In genomic region chr18:42814184-42814583, GRCh38 we compare ENCODE assay signal across 20 cellular contexts.
A peak's percentile ranks its signal among the peaks of the same experiment; 100 is the strongest.
DNase-seq lines count a peak whose midpoint lies in the region; ATAC-seq and TF ChIP-seq lines count a peak whose summit lies in the region.
"Had no signal": no experiment of that assay in that cellular context is flagged by ENCODE, and none has a peak within 500 bp of the region (broad histone marks: within the 10 kb centered on the region; RNA-seq: fewer than 3 reads in every experiment).

No MANE protein-coding gene starts in this region.

- no peaks in the 10 kb centered on the region for H3K27me3 Mint-ChIP-seq in neural crest cell (ENCODE audit: low read depth)
- no peaks in the 10 kb centered on the region for H3K27me3 Mint-ChIP-seq in activated CD8-positive, alpha-beta T cell treated with anti-CD3 and anti-CD28 coated beads for 36 hours
- H3K27me3 Mint-ChIP-seq: B cell; CD4-positive, alpha-beta T cell; CD8-positive, alpha-beta memory T cell had no signal

- in situ Hi-C loops in ACHN (cut with HindIII; ENCODE audit: low pct_ligation_motif_present, low pct_unique_long_range_greater_than_20kb, low sequenced_read_pairs) = no loop called here

- no peak overlapping the region for H3K4me3 Mint-ChIP-seq in neural crest cell
- no peak overlapping the region for H3K4me3 Mint-ChIP-seq in activated CD8-positive, alpha-beta T cell treated with anti-CD3 and anti-CD28 coated beads for 36 hours
- H3K4me3 Mint-ChIP-seq: B cell; CD14-positive monocyte; CD4-positive, alpha-beta T cell; CD8-positive, alpha-beta memory T cell had no signal

- no peak overlapping the region for H3K4me3 ChIP-seq in upper lobe of right lung
- H3K4me3 ChIP-seq: BLaER1 treated with 17β-estradiol and CSF1 and Interleukin-3, amounts not matched to agents 10 nM and 100 nM had no signal

- H3K36me3 ChIP-seq in upper lobe of right lung = no peaks in the 10 kb centered on the region
- H3K36me3 ChIP-seq: BLaER1 treated with 17β-estradiol and CSF1 and Interleukin-3, amounts not matched to agents 10 nM and 100 nM had no signal

- H3K9me3 ChIP-seq in upper lobe of right lung = no peaks in the 10 kb centered on the region
- H3K9me3 ChIP-seq: BLaER1 treated with 17β-estradiol and CSF1 and Interleukin-3, amounts not matched to agents 10 nM and 100 nM had no signal

- H3K4me1 ChIP-seq in upper lobe of right lung = no peaks in the 10 kb centered on the region

- no peak overlapping the region for H3K27ac ChIP-seq in upper lobe of right lung
- H3K27ac ChIP-seq: 22Rv1; BLaER1 treated with 17β-estradiol and CSF1 and Interleukin-3, amounts not matched to agents 10 nM and 100 nM had no signal

- TF ChIP-seq CTCF in neural crest cell (conservative IDR thresholded peaks at IDR 0.05) (no peak), upper lobe of right lung (IDR thresholded peaks at IDR 0.05) (no peak)
- no peak for TF ChIP-seq CTCF in activated CD8-positive, alpha-beta T cell treated with anti-CD3 and anti-CD28 coated beads for 36 hours (IDR thresholded peaks at IDR 0.05)

- H3K9me3 Mint-ChIP-seq in neural crest cell = no peaks in the 10 kb centered on the region
- peaks cover 5% of the 10 kb centered on the region for H3K9me3 Mint-ChIP-seq in activated CD8-positive, alpha-beta T cell treated with anti-CD3 and anti-CD28 coated beads for 36 hours

- H3K36me3 Mint-ChIP-seq in neural crest cell (ENCODE audit: low read depth) = no peaks in the 10 kb centered on the region
- H3K36me3 Mint-ChIP-seq in activated CD8-positive, alpha-beta T cell treated with anti-CD3 and anti-CD28 coated beads for 36 hours (ENCODE audit: low read depth) = no peaks in the 10 kb centered on the region
- H3K36me3 Mint-ChIP-seq: CD14-positive monocyte; CD8-positive, alpha-beta memory T cell had no signal

- DNase-seq in NCI-H2107 treated with DMSO at 0.1 percent for 48 hours (lab: John Stamatoyannopoulos, UW; ENCODE audit: unreplicated experiment) = peak; percentile 31
- DNase-seq in NCI-H2107 (lab: John Stamatoyannopoulos, UW) = no peak
- DNase-seq in cortex of kidney (lab: John Stamatoyannopoulos, UW) = peak; percentile 4
- no peak for DNase-seq in neural crest cell (ENCODE audit: low read depth, low spot score)
- DNase-seq in upper lobe of right lung = peak; percentile 22
- DNase-seq in ACHN = no peak
- no peak for DNase-seq in activated CD8-positive, alpha-beta T cell treated with anti-CD3 and anti-CD28 coated beads for 36 hours
- DNase-seq: Calu3; CD4-positive, alpha-beta T cell; CD8-positive, alpha-beta memory T cell; COR-L47; DMS79 treated with DMSO at 0.1 percent for 48 hours; GF-D8; GOT3; H7 had no signal

- no peak for ATAC-seq in upper lobe of right lung
- ATAC-seq in activated CD8-positive, alpha-beta T cell treated with anti-CD3 and anti-CD28 coated beads for 36 hours = no peak
- no peak for ATAC-seq in HG02798 (IDR thresholded peaks at IDR 0.05; ENCODE audit: poor library complexity, unreplicated experiment)

- peak overlapping the region; percentile 72 for H3K27ac Mint-ChIP-seq in neural crest cell (ENCODE audit: unreplicated experiment)
- no peak overlapping the region for H3K27ac Mint-ChIP-seq in activated CD8-positive, alpha-beta T cell treated with anti-CD3 and anti-CD28 coated beads for 36 hours
- H3K27ac Mint-ChIP-seq: B cell; CD14-positive monocyte; CD4-positive, alpha-beta T cell; CD8-positive, alpha-beta memory T cell had no signal

- H3K4me1 Mint-ChIP-seq in neural crest cell = no peaks in the 10 kb centered on the region
- H3K4me1 Mint-ChIP-seq in activated CD8-positive, alpha-beta T cell treated with anti-CD3 and anti-CD28 coated beads for 36 hours (ENCODE audit: low read depth) = no peaks in the 10 kb centered on the region
- H3K4me1 Mint-ChIP-seq: B cell; CD14-positive monocyte; CD8-positive, alpha-beta memory T cell had no signal

- intact Hi-C loops in upper lobe of right lung (cut with DNase I) = no loop called here
- intact Hi-C loops in activated CD8-positive, alpha-beta T cell treated with anti-CD3 and anti-CD28 coated beads for 36 hours (cut with micrococcal nuclease) = no loop called here

- CTCF ChIA-PET in activated CD8-positive, alpha-beta T cell treated with anti-CD3 and anti-CD28 coated beads for 36 hours (lab: Charles Lee) = no interaction called here

- H3K27me3 ChIP-seq in upper lobe of right lung = no peaks in the 10 kb centered on the region
- H3K27me3 ChIP-seq: BLaER1 treated with 17β-estradiol and CSF1 and Interleukin-3, amounts not matched to agents 10 nM and 100 nM had no signal

- POLR2A ChIA-PET in activated CD8-positive, alpha-beta T cell treated with anti-CD3 and anti-CD28 coated beads for 36 hours (lab: Charles Lee) = no interaction called here

Comparison
In these comparisons a context has a peak if more than half of its experiments do, and no peak if none do; other contexts are left out.
1. DNase-seq: peak in NCI-H2107 treated with DMSO at 0.1 percent for 48 hours (single experiment), cortex of kidney (single experiment) and upper lobe of right lung (single experiment); none in NCI-H2107 (single experiment), neural crest cell (single experiment), ACHN (single experiment) and activated CD8-positive, alpha-beta T cell treated with anti-CD3 and anti-CD28 coated beads for 36 hours (single experiment).